8 cellular contexts compared by ENCODE assay signal in the genomic region with DNA sequence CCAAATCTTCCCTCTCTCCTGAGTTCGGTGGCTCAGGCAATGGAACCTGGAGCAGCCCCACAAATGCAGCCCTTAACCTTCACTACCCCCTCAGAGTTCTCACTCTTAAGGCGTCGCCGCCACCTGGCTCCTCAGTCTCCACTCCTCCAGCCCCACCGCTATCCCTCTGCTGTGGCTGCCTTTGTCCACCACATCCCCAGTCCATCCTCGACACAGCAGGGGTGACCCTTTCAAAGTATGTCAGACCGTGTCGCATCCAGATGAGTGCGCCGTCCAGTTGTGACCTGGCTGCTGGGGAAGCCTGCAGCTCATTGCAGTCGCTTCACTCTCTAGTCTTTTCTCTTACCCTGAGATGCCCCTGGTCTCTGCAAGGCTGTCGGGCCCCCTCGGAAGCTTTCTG.
DNase-seq lines count a peak whose midpoint lies in the region; ATAC-seq and TF ChIP-seq lines count a peak whose summit lies in the region.

No MANE protein-coding gene starts in this region.

- H3K79me2 ChIP-seq in OCI-LY1 (ENCODE audit: insufficient read depth, low read length), result peaks cover 15% of the 10 kb centered on the region

- H3K4me2 ChIP-seq in OCI-LY1 (ENCODE audit: low read length), result peak overlapping the region; percentile 98

- TF ChIP-seq CTCF in GM06990 (IDR thresholded peaks at IDR 0.05; ENCODE audit: insufficient read depth, low read length, poor library complexity, severe bottlenecking) (no peak), OCI-LY1 (IDR thresholded peaks at IDR 0.05; ENCODE audit: low read length) (no peak), epithelial cell of esophagus (IDR thresholded peaks at IDR 0.05; ENCODE audit: insufficient read depth, low read depth, low read length, missing control alignments) (no peak)

- no peaks in the 10 kb centered on the region for H3K9me3 ChIP-seq in OCI-LY1 (ENCODE audit: low read length)

- 0 out of 2 replicates have a peak, but pooled peaks cover 8% of the 10 kb centered on the region for H3F3A ChIP-seq in OCI-LY1 (ENCODE audit: insufficient read depth, low read length)

- H3K27me3 ChIP-seq in GM06990 (replicated peaks; ENCODE audit: control insufficient read depth, insufficient read depth, low read length), result no peaks in the 10 kb centered on the region
- no peaks in the 10 kb centered on the region for H3K27me3 ChIP-seq in OCI-LY1 (ENCODE audit: insufficient read depth, low read length)
- H3K27me3 ChIP-seq in rectal smooth muscle tissue (ENCODE audit: control insufficient read depth, insufficient read depth, low read length), result no peaks in the 10 kb centered on the region

- H3K27ac ChIP-seq in OCI-LY1 (ENCODE audit: low read depth, low read length, poor library complexity, severe bottlenecking) (peak overlapping the region; percentile 63), rectal smooth muscle tissue (ENCODE audit: low read depth, low read length) (no peak overlapping the region)

- no peak for ATAC-seq in HG03108 (IDR thresholded peaks at IDR 0.05; ENCODE audit: unreplicated experiment)

- H3K9ac ChIP-seq in OCI-LY1 (ENCODE audit: low read length) (peak overlapping the region; percentile 99), rectal smooth muscle tissue (ENCODE audit: low read length) (no peak overlapping the region)

- peak overlapping the region; percentile 98 for H3K4me3 ChIP-seq in GM06990 (replicated peaks; ENCODE audit: low read depth, low read length)
- peak overlapping the region; percentile 98 for H3K4me3 ChIP-seq in OCI-LY1 (ENCODE audit: low read depth, low read length, poor library complexity, severe bottlenecking)
- peak overlapping the region; percentile 95 for H3K4me3 ChIP-seq in epithelial cell of esophagus (ENCODE audit: low read length)
- peak overlapping the region; percentile 96 for H3K4me3 ChIP-seq in rectal smooth muscle tissue (ENCODE audit: low read length)

- H4K20me1 ChIP-seq in OCI-LY1 (ENCODE audit: insufficient read depth, low read length), result no peaks in the 10 kb centered on the region

- DNase-seq in GM06990 (ENCODE audit: extremely low read depth, insufficient read length) (no peak), epithelial cell of esophagus (ENCODE audit: low read depth) (no peak), T1000 (lab: John Stamatoyannopoulos, UW) (no peak), Ammon's horn (ENCODE audit: low spot score) (no peak), NCI-H1694 (lab: John Stamatoyannopoulos, UW) (no peak)

- peaks cover 77% of the 10 kb centered on the region for H3K4me1 ChIP-seq in OCI-LY1 (ENCODE audit: insufficient read depth, low read length, severe bottlenecking)
- H3K4me1 ChIP-seq in rectal smooth muscle tissue (ENCODE audit: control insufficient read depth, insufficient read depth, low read length), result peaks cover 13% of the 10 kb centered on the region

- H3K9me2 ChIP-seq in OCI-LY1 (ENCODE audit: low read depth, low read length), result no peaks in the 10 kb centered on the region

- H2AFZ ChIP-seq in OCI-LY1 (ENCODE audit: low read length), result no peak overlapping the region

- H3K36me3 ChIP-seq in GM06990 (ENCODE audit: control insufficient read depth, insufficient read depth, low read length), result peaks cover 9% of the 10 kb centered on the region
- peaks cover 31% of the 10 kb centered on the region for H3K36me3 ChIP-seq in OCI-LY1 (ENCODE audit: insufficient read depth, low read length)
- H3K36me3 ChIP-seq in rectal smooth muscle tissue (ENCODE audit: control insufficient read depth, insufficient read depth, low read length), result peaks cover under 1% of the 10 kb centered on the region
